ENCODE assay signal across 21 cellular contexts in genomic region chr2:177430425-177430824, GRCh38. TPM values are rescaled to one million over a fixed set of nuclear protein-coding genes. Genes with fewer than 3 reads are reported as not detected.
A peak's percentile ranks its signal among the peaks of the same experiment; 100 is the strongest.
DNase-seq lines count a peak whose midpoint lies in the region; ATAC-seq, FAIRE-seq and TF ChIP-seq lines count a peak whose summit lies in the region.
"Had no signal": no experiment of that assay in that cellular context is flagged by ENCODE, and none has a peak within 500 bp of the region (broad histone marks: within the 10 kb centered on the region; RNA-seq: fewer than 3 reads in every experiment).

No MANE protein-coding gene starts in this region.

- H3K9ac ChIP-seq in keratinocyte (ENCODE audit: control insufficient read depth, extremely low read depth, insufficient read depth, low read length), result no peak overlapping the region

- intact Hi-C loops in natural killer cell (cut with micrococcal nuclease), result no loop called here
- intact Hi-C loops in adrenal gland (cut with DNase I), result no loop called here

- H3K4me1 ChIP-seq in keratinocyte (ENCODE audit: control insufficient read depth, extremely low read depth, insufficient read depth, low read length) (peaks cover 15% of the 10 kb centered on the region), adrenal gland (replicated peaks in 1 of 2) (no peaks in the 10 kb centered on the region)
- H3K4me1 ChIP-seq: A549 had no signal

- no peak for TF ChIP-seq POLR2A in adrenal gland (IDR thresholded peaks at IDR 0.05)

- no peak overlapping the region for H2AFZ ChIP-seq in keratinocyte (ENCODE audit: control insufficient read depth, low read length)
- H2AFZ ChIP-seq: PC-9 had no signal

- no peak overlapping the region for H3K27ac Mint-ChIP-seq in natural killer cell
- H3K27ac Mint-ChIP-seq: CD4-positive, CD25-positive, alpha-beta regulatory T cell had no signal

- peaks cover 32% of the 10 kb centered on the region for H3K79me2 ChIP-seq in keratinocyte (ENCODE audit: control insufficient read depth, insufficient read depth, low read length)

- no peaks in the 10 kb centered on the region for H3K36me3 ChIP-seq in keratinocyte (ENCODE audit: control insufficient read depth in 2 of 2, extremely low read depth in 1 of 2, insufficient read depth in 2 of 2, low read length in 2 of 2)
- no peaks in the 10 kb centered on the region for H3K36me3 ChIP-seq in adrenal gland (replicated peaks in 1 of 2)

- CTCF ChIA-PET in AG04450 (lab: Charles Lee), result interaction anchor here (0.6 to 1.8 kb wide), 4 partner anchors 37 to 269 kb away, joined by 3 to 4 read pairs (median 3); no protein-coding TSS in a partner anchor

- POLR2A ChIA-PET in AG04450 (lab: Yijun Ruan, JAX), result interaction anchor here (0.7 kb wide), 1 partner anchor 44 kb away, joined by 3 read pairs; no protein-coding TSS in a partner anchor

- H3K36me3 Mint-ChIP-seq in natural killer cell, result peaks cover 52% of the 10 kb centered on the region

- TF ChIP-seq CTCF in AG04450 (IDR thresholded peaks at IDR 0.05; ENCODE audit: low read depth, low read length) (no peak), cardiac fibroblast (IDR thresholded peaks at IDR 0.05; ENCODE audit: low read depth, low read length) (no peak), keratinocyte (optimal IDR thresholded peaks at IDR 0.05 in 1 of 3, IDR thresholded peaks at IDR 0.05 in 1 of 3, conservative IDR thresholded peaks at IDR 0.05 in 1 of 3; ENCODE audit: extremely low read depth in 1 of 3, insufficient read depth in 2 of 3, low read length in 3 of 3) (no peak), natural killer cell (IDR thresholded peaks at IDR 0.05) (no peak), adrenal gland (IDR thresholded peaks at IDR 0.05) (no peak)

- H3K27me3 Mint-ChIP-seq in natural killer cell (ENCODE audit: low read depth in 2 of 2), result no peaks in the 10 kb centered on the region
- H3K27me3 Mint-ChIP-seq: CD4-positive, CD25-positive, alpha-beta regulatory T cell had no signal

- H3K4me3 Mint-ChIP-seq in natural killer cell, result no peak overlapping the region

- H3K27me3 ChIP-seq in AG04450 (ENCODE audit: control insufficient read depth, insufficient read depth, low read length), result no peaks in the 10 kb centered on the region
- H3K27me3 ChIP-seq in keratinocyte (ENCODE audit: control insufficient read depth, extremely low read depth, insufficient read depth, low read length), result no peaks in the 10 kb centered on the region
- no peaks in the 10 kb centered on the region for H3K27me3 ChIP-seq in adrenal gland

- peaks cover 16 to 37% of the 10 kb centered on the region in 2 donors for H3K9me3 Mint-ChIP-seq in natural killer cell

- H3K9me1 ChIP-seq in keratinocyte (ENCODE audit: control insufficient read depth, extremely low read depth, insufficient read depth, low read length), result no peaks in the 10 kb centered on the region

- peaks cover 36 to 39% of the 10 kb centered on the region in 2 donors for H3K4me1 Mint-ChIP-seq in natural killer cell

- peak overlapping the region; percentile 34 for H3K27ac ChIP-seq in AG04450 (ENCODE audit: low read depth, low read length)
- no peak overlapping the region for H3K27ac ChIP-seq in keratinocyte (ENCODE audit: control insufficient read depth, insufficient read depth, low read length)
- no peak overlapping the region for H3K27ac ChIP-seq in adrenal gland
- H3K27ac ChIP-seq: PC-9 had no signal

- H3K4me3 ChIP-seq in AG04450 (ENCODE audit: low read depth, low read length) (no peak overlapping the region), cardiac fibroblast (replicated peaks in 1 of 2; ENCODE audit: low read depth in 2 of 2, low read length in 2 of 2) (no peak overlapping the region), keratinocyte (ENCODE audit: control insufficient read depth in 2 of 3, extremely low read depth in 1 of 3, insufficient read depth in 2 of 3, low read depth in 1 of 3, low read length in 3 of 3) (no peak overlapping the region), adrenal gland (no peak overlapping the region)
- H3K4me3 ChIP-seq: A549, PC-9 had no signal

- dilution Hi-C loops in keratinocyte (cut with MboI; ENCODE audit: extremely low pct_ligation_motif_present, low sequenced_read_pairs), result no loop called here

- H3K9me3 ChIP-seq in AG04450 (ENCODE audit: control insufficient read depth, insufficient read depth, low read length) (peaks cover 8% of the 10 kb centered on the region; the same call in 1 of the 2 replicates), keratinocyte (ENCODE audit: control insufficient read depth, low read depth, low read length) (peaks cover 2% of the 10 kb centered on the region), adrenal gland (replicated peaks in 1 of 3) (peaks cover 4 to 15% (median 6%) of the 10 kb centered on the region in 3 donors)

- DNase-seq in AG04450 (ENCODE audit: low read depth, low spot score) (no peak), RPMI7951 (ENCODE audit: low read depth) (peak; percentile 65), cardiac fibroblast (ENCODE audit: low read depth in 2 of 2) (peak; percentile 12 to 64), keratinocyte (ENCODE audit: low read depth, low spot score) (no peak), natural killer cell (no peak), adrenal gland (no peak)
- DNase-seq: Calu3; CD4-positive, CD25-positive, alpha-beta regulatory T cell; DMS79 treated with DMSO at 0.1 percent for 48 hours; KG1; NCI-H1092; NCI-H1694; PC-9; SHP77 had no signal

- peak overlapping the region; percentile 52 for H3K4me2 ChIP-seq in keratinocyte (ENCODE audit: control insufficient read depth, extremely low read depth, insufficient read depth, low read depth, low read length)
- H3K4me2 ChIP-seq: A549, PC-9 had no signal

- H4K20me1 ChIP-seq in keratinocyte (ENCODE audit: control insufficient read depth, extremely low read depth, insufficient read depth, low read length), result no peaks in the 10 kb centered on the region

- no peak for FAIRE-seq in keratinocyte (lab: Jason Lieb, UNC)
- FAIRE-seq: A549, G401.6, GM12892, GM19239 had no signal

- 64 to 95% (median 66%) methylated on average over 3 of the region's 3 CpGs for WGBS in adrenal gland, 4 donors

- ATAC-seq in GM19324 (IDR thresholded peaks at IDR 0.05; ENCODE audit: low FRiP score, unreplicated experiment) (no peak), natural killer cell (no peak), HG03135 (IDR thresholded peaks at IDR 0.05; ENCODE audit: unreplicated experiment) (no peak)
- ATAC-seq: A549, HCT116 had no signal

RNA-seq across cellular contexts. Expression of gene AGPS, which starts 37.9 kb away (rescaled TPM):
- polyA plus RNA-seq in AG04450 (2011; rRNA removed) (15.1 and 22.6 TPM in 2 replicates), keratinocyte (14.1 to 28.0 TPM (median 15.7 TPM) in 3 replicates), adrenal gland (10 to 100 TPM in 1 of 3 donors, 1 to 10 TPM in 2; 3.8 to 29.4 (median 6.1) TPM)
- 13.0 and 23.6 TPM in 2 replicates for polyA minus RNA-seq in AG04450 (2011; rRNA and poly(A)+ RNA removed)
- 41.2 and 43.7 TPM in 2 replicates for total RNA-seq in RPMI7951 (2014; rRNA removed; shearing (Covaris generic))
- polyA plus RNA-seq in keratinocyte (2011; ENCODE audit: low read depth), result 41.7 TPM
- 11.8 and 23.3 TPM in 2 replicates for polyA plus RNA-seq in keratinocyte (2011; cell fraction: cytosol; rRNA removed)
- 11.5 and 16.7 TPM in 2 replicates for polyA plus RNA-seq in keratinocyte (2011; cell fraction: nucleus; rRNA removed)
- 13.3 and 22.0 TPM in 2 replicates for polyA plus RNA-seq in keratinocyte (2012; ENCODE audit: low replicate concordance)
- 2.2 to 34.0 TPM (median 10.7 TPM) in 3 replicates for polyA minus RNA-seq in keratinocyte
- 27.0 TPM for polyA minus RNA-seq in keratinocyte (2011; cell fraction: cytosol; rRNA and poly(A)+ RNA removed)
- 13.7 and 31.5 TPM in 2 replicates for polyA minus RNA-seq in keratinocyte (2011; cell fraction: nucleus; rRNA and poly(A)+ RNA removed)
- total RNA-seq in natural killer cell (10 to 100 TPM; 27.4 to 36.0 (median 35.6) TPM), adrenal gland (10 to 100 TPM; 24.6 to 43.1 (median 34.0) TPM)

Comparison
In these comparisons a context has a peak if more than half of its experiments do, and no peak if none do; other contexts are left out.
1. DNase-seq: peak in RPMI7951 (single experiment) and cardiac fibroblast (2 of 2); none in AG04450 (single experiment), keratinocyte (single experiment), natural killer cell (single experiment) and adrenal gland (0 of 7).